8 cellular contexts compared by ENCODE assay signal in genomic region chr10:61712105-61712504, GRCh38. TPM values are rescaled to one million over a fixed set of nuclear protein-coding genes. Genes with fewer than 3 reads are reported as not detected.
"Had no signal": no experiment of that assay in that cellular context is flagged by ENCODE, and none has a peak within 500 bp of the region (broad histone marks: within the 10 kb centered on the region; RNA-seq: fewer than 3 reads in every experiment).

No MANE protein-coding gene starts in this region.

RNA-seq across cellular contexts. Expression of gene CABCOCO1, which starts 49.4 kb away (rescaled TPM):
- total RNA-seq: OCI-LY7, PC-3, PC-9, Peyer's patch, Right ventricle myocardium inferior, Right ventricle myocardium superior, RPMI7951, SJCRH30 had no signal
